Comparison of ENCODE assay signal across 10 cellular contexts in the genomic region with DNA sequence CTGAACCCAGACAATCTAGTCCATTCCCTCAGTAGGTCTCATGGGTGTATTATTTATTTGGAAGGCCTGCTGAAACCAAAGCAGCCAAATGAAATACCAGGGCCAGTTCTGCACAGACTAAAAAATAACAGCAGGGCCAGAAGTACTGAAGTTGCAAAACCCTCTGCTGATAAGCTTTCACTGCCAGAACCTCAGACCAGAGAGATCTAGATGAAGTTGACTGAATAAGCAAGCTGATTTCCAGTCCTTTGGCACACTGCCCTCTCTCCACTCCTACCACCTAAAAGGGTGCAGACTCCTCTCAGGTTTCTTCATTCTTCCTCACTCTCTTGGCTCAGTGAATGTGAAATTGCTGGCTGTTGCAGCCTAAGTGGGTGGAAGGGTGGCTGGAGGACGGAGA.
DNase-seq lines count a peak whose midpoint lies in the region; ATAC-seq, FAIRE-seq and TF ChIP-seq lines count a peak whose summit lies in the region.
"Had no signal": no experiment of that assay in that cellular context is flagged by ENCODE, and none has a peak within 500 bp of the region (broad histone marks: within the 10 kb centered on the region; RNA-seq: fewer than 3 reads in every experiment).

No MANE protein-coding gene starts in this region.

- peak; percentile 22 to 28 for DNase-seq in NCI-H187 (lab: John Stamatoyannopoulos, UW)
- peak in 2 of 4 experiments; percentile 35 to 66 for DNase-seq in K562 (ENCODE audit: extremely low read depth in 1 of 4, low spot score in 3 of 4)
- DNase-seq in iris pigment epithelial cell (ENCODE audit: low read depth), result peak; percentile 86
- DNase-seq in ACHN, result no peak
- no peak for DNase-seq in activated effector memory CD4-positive, alpha-beta T cell treated with Interleukin-2 at 50 U/mL for 16 hours
- DNase-seq in SW 1271 (lab: John Stamatoyannopoulos, UW), result no peak
- DNase-seq: cortex of kidney, DND-41 had no signal

- no peaks in the 10 kb centered on the region for H3K79me2 ChIP-seq in K562 (ENCODE audit: control insufficient read depth, insufficient read depth, low read length)

- peak; percentile 19 for FAIRE-seq in K562 (lab: Jason Lieb, UNC)

- no peak for TF ChIP-seq EP300 in K562 (IDR thresholded peaks at IDR 0.05; ENCODE audit: low read length)

- intact Hi-C loops in K562 (cut with micrococcal nuclease), result loop anchor here (10.0 kb wide), 2 partner anchors 137 to 323 kb away; no protein-coding TSS in a partner anchor

- H3K27ac ChIP-seq in K562 (ENCODE audit: extremely low read depth, low read depth, low read length), result no peak overlapping the region
- peak overlapping the region; percentile 31 for H3K27ac ChIP-seq in thymus (ENCODE audit: low read depth)

- TF ChIP-seq CTCF in K562 (IDR thresholded peaks at IDR 0.05 in 2 of 3, conservative IDR thresholded peaks at IDR 0.05 in 1 of 3; ENCODE audit: insufficient read depth in 2 of 3, low read depth in 1 of 3, low read length in 3 of 3), result no peak

- H3K4me3 ChIP-seq in K562 (no peak overlapping the region), thymus (ENCODE audit: low read length) (no peak overlapping the region)

- TF ChIP-seq RAD21 in K562 (CRISPR knock-in tag; conservative IDR thresholded peaks at IDR 0.05 in 1 of 2, IDR thresholded peaks at IDR 0.05 in 1 of 2), result peak in 1 of 2 experiments; percentile 10; a peak in 1 of 4 replicates

- BruUV-seq in K562 (replicated peaks; lab: Mats Ljungman, UMichigan), result no TSS peak

- H3K4me1 ChIP-seq in K562 (replicated peaks in 1 of 2; ENCODE audit: control insufficient read depth in 2 of 2, insufficient read depth in 2 of 2, low read length in 2 of 2) (peaks cover 9 to 48% of the 10 kb centered on the region in 2 experiments), thymus (ENCODE audit: control insufficient read depth, insufficient read depth, low read length) (peaks cover 14% of the 10 kb centered on the region)

- in situ Hi-C loops in K562 (cut with MboI), result no loop called here
- in situ Hi-C loops in ACHN (cut with HindIII; ENCODE audit: low pct_ligation_motif_present, low pct_unique_long_range_greater_than_20kb, low sequenced_read_pairs), result no loop called here

- H3K27me3 ChIP-seq in K562 (ENCODE audit: control insufficient read depth in 2 of 2, insufficient read depth in 2 of 2, low read length in 2 of 2) (no peaks in the 10 kb centered on the region), thymus (ENCODE audit: control insufficient read depth, insufficient read depth) (no peaks in the 10 kb centered on the region)

- 0 out of 2 replicates have a peak overlapping the region, but pooled peaks have one; percentile 30 for H2AFZ ChIP-seq in K562 (ENCODE audit: low read depth, low read length)

- H3K36me3 ChIP-seq in K562 (ENCODE audit: control insufficient read depth, insufficient read depth, low read length) (no peaks in the 10 kb centered on the region), thymus (ENCODE audit: control insufficient read depth, insufficient read depth) (no peaks in the 10 kb centered on the region)

- no peak overlapping the region for H3K9ac ChIP-seq in K562 (ENCODE audit: insufficient read depth in 1 of 2, low read depth in 2 of 2, low read length in 2 of 2)

- TF ChIP-seq POLR2A in K562 (conservative IDR thresholded peaks at IDR 0.05), result no peak

- H3K9me1 ChIP-seq in K562 (ENCODE audit: control insufficient read depth, insufficient read depth, low read length), result no peaks in the 10 kb centered on the region

- WGBS in K562 (ENCODE audit: insufficient coverage, low coverage, missing lambda C conversion rate), result 64% methylated on average over 1 of the region's 1 CpG
- 96% methylated on average over 1 of the region's 1 CpG for WGBS in thymus

- no peak overlapping the region for H3K4me2 ChIP-seq in K562 (ENCODE audit: insufficient read depth, low read length)

- H3K9me3 ChIP-seq in K562 (replicated peaks; ENCODE audit: control insufficient read depth, insufficient read depth, low read depth, low read length) (peaks cover 13% of the 10 kb centered on the region), thymus (ENCODE audit: control insufficient read depth) (no peaks in the 10 kb centered on the region)

- ATAC-seq in K562 (peak; percentile 28), GM18502 (IDR thresholded peaks at IDR 0.05; ENCODE audit: poor library complexity, unreplicated experiment) (no peak)

- H4K20me1 ChIP-seq in K562 (replicated peaks; ENCODE audit: control insufficient read depth, insufficient read depth, low read length), result no peaks in the 10 kb centered on the region

- POLR2A ChIA-PET in K562 (lab: Yijun Ruan, JAX), result interaction anchor here (0.9 to 1.5 kb wide), 4 partner anchors 10 to 342 kb away, joined by 3 to 5 read pairs (median 3); no protein-coding TSS in a partner anchor

- CTCF ChIA-PET in K562 (lab: Yijun Ruan, JAX; ENCODE audit: low intra/inter-chr PET ratio), result interaction anchor here (0.6 kb wide), 1 partner anchor 660 kb away, joined by 3 read pairs; no protein-coding TSS in a partner anchor

TF ChIP-seq in K562, 482 proteins besides CTCF, POLR2A, EP300 and RAD21:
- TF ChIP-seq POLR2G (IDR thresholded peaks at IDR 0.05; ENCODE audit: low read depth, low read length) (no peak), RFX7 (CRISPR knock-in tag; IDR thresholded peaks at IDR 0.05) (no peak), CEBPB (tag; IDR thresholded peaks at IDR 0.05) (peak; percentile 88), NFIC (IDR thresholded peaks at IDR 0.05) (peak; percentile 73), CEBPG (CRISPR knock-in tag; IDR thresholded peaks at IDR 0.05) (no peak), CEBPG (tag; conservative IDR thresholded peaks at IDR 0.05 in 1 of 2, IDR thresholded peaks at IDR 0.05 in 1 of 2) (peak in 1 of 2 experiments; percentile 72; a peak in 2 of 4 replicates), ZNF3 (CRISPR knock-in tag; IDR thresholded peaks at IDR 0.05) (peak; percentile 92), ZNF707 (CRISPR knock-in tag; conservative IDR thresholded peaks at IDR 0.05) (no peak)
- TF ChIP-seq, protein P1, sequence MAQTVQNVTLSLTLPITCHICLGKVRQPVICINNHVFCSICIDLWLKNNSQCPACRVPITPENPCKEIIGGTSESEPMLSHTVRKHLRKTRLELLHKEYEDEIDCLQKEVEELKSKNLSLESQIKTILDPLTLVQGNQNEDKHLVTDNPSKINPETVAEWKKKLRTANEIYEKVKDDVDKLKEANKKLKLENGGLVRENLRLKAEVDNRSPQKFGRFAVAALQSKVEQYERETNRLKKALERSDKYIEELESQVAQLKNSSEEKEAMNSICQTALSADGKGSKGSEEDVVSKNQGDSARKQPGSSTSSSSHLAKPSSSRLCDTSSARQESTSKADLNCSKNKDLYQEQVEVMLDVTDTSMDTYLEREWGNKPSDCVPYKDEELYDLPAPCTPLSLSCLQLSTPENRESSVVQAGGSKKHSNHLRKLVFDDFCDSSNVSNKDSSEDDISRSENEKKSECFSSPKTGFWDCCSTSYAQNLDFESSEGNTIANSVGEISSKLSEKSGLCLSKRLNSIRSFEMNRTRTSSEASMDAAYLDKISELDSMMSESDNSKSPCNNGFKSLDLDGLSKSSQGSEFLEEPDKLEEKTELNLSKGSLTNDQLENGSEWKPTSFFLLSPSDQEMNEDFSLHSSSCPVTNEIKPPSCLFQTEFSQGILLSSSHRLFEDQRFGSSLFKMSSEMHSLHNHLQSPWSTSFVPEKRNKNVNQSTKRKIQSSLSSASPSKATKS (CRISPR knock-in tag; IDR thresholded peaks at IDR 0.05), result no peak

Comparison
In these comparisons a context has a peak if more than half of its experiments do, and no peak if none do; other contexts are left out.
1. DNase-seq: peak in NCI-H187 (2 of 2) and iris pigment epithelial cell (single experiment); none in ACHN (single experiment), activated effector memory CD4-positive, alpha-beta T cell treated with Interleukin-2 at 50 U/mL for 16 hours (single experiment) and SW 1271 (0 of 2).